Comparison of ENCODE assay signal across 18 cellular contexts in the genomic region with DNA sequence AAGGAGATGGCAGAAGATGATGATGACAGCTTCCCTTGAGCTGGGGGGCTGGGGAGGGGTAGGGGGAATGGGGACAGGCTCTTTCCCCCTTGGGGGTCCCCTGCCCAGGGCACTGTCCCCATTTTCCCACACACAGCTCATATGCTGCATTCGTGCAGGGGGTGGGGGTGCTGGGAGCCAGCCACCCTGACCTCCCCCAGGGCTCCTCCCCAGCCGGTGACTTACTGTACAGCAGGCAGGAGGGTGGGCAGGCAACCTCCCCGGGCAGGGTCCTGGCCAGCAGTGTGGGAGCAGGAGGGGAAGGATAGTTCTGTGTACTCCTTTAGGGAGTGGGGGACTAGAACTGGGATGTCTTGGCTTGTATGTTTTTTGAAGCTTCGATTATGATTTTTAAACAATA. TPM values are rescaled to one million over a fixed set of nuclear protein-coding genes. Genes with fewer than 3 reads are reported as not detected.
A peak's percentile ranks its signal among the peaks of the same experiment; 100 is the strongest.
DNase-seq lines count a peak whose midpoint lies in the region; ATAC-seq, FAIRE-seq and TF ChIP-seq lines count a peak whose summit lies in the region.
"Had no signal": no experiment of that assay in that cellular context is flagged by ENCODE, and none has a peak within 500 bp of the region (broad histone marks: within the 10 kb centered on the region; RNA-seq: fewer than 3 reads in every experiment).

No MANE protein-coding gene starts in this region.

- H3K4me3 Mint-ChIP-seq in Calu3 (ENCODE audit: low read depth, unreplicated experiment) (no peak overlapping the region), chondrocyte (ENCODE audit: unreplicated experiment) (no peak overlapping the region)
- H3K4me3 Mint-ChIP-seq in CD4-positive, alpha-beta memory T cell, result no peak overlapping the region
- H3K4me3 Mint-ChIP-seq: CD14-positive monocyte had no signal

- H3K27ac Mint-ChIP-seq in Calu3 (ENCODE audit: unreplicated experiment) (no peak overlapping the region), chondrocyte (ENCODE audit: unreplicated experiment) (no peak overlapping the region)
- H3K27ac Mint-ChIP-seq in CD4-positive, alpha-beta memory T cell, result no peak overlapping the region

- H3K79me2 ChIP-seq in endothelial cell of umbilical vein (ENCODE audit: control insufficient read depth, insufficient read depth, low read length), result no peaks in the 10 kb centered on the region

- H3K36me3 Mint-ChIP-seq in Calu3 (ENCODE audit: insufficient read depth, unreplicated experiment) (peaks cover 70% of the 10 kb centered on the region), chondrocyte (ENCODE audit: low read depth) (peaks cover 42% of the 10 kb centered on the region)
- H3K36me3 Mint-ChIP-seq in CD4-positive, alpha-beta memory T cell, result peaks cover 45 to 58% of the 10 kb centered on the region in 2 donors

- intact Hi-C loops in Calu3 (cut with micrococcal nuclease; ENCODE audit: unreplicated experiment), result no loop called here
- intact Hi-C loops in endothelial cell of umbilical vein (cut with micrococcal nuclease), result no loop called here
- intact Hi-C loops in CD4-positive, alpha-beta memory T cell (cut with micrococcal nuclease), result no loop called here

- dilution Hi-C loops in endothelial cell of umbilical vein (cut with MboI; ENCODE audit: extremely low pct_ligation_motif_present, low sequenced_read_pairs), result no loop called here

- CTCF ChIA-PET in Calu3 (lab: Charles Lee) (interaction anchor here (0.6 to 76.9 kb wide), 22 partner anchors 4 to 536 kb away, joined by 3 to 6506 read pairs (median 6); a partner anchor contains a TSS), endothelial cell of umbilical vein (lab: Charles Lee) (interaction anchor here (0.6 to 1.1 kb wide), 4 partner anchors 13 to 171 kb away, joined by 3 read pairs; a partner anchor contains a TSS)
- CTCF ChIA-PET in CD4-positive, alpha-beta memory T cell (lab: Charles Lee; ENCODE audit: partially characterized antibody), result interaction anchor here (1.0 to 2.0 kb wide), 3 partner anchors 17 to 194 kb away, joined by 3 to 6 read pairs (median 4); a partner anchor contains a TSS

- no peak overlapping the region for H3K27ac ChIP-seq in endothelial cell of umbilical vein (ENCODE audit: insufficient read depth, low read depth, low read length)
- peak overlapping the region; percentile 23 for H3K27ac ChIP-seq in subcutaneous abdominal adipose tissue (ENCODE audit: low read depth, low read length)
- H3K27ac ChIP-seq in CD4-positive, alpha-beta memory T cell (ENCODE audit: low read depth, low read length), result no peak overlapping the region

- H3K4me1 ChIP-seq in endothelial cell of umbilical vein (ENCODE audit: control insufficient read depth, extremely low read depth, insufficient read depth, low read length) (no peaks in the 10 kb centered on the region), subcutaneous abdominal adipose tissue (ENCODE audit: control insufficient read depth in 5 of 5, insufficient read depth in 5 of 5, low read length in 5 of 5) (peaks cover 0 to 15% (median 13%) of the 10 kb centered on the region in 5 donors)
- no peaks in the 10 kb centered on the region for H3K4me1 ChIP-seq in CD4-positive, alpha-beta memory T cell (ENCODE audit: insufficient read depth, low read length)
- H3K4me1 ChIP-seq: HAP-1 had no signal

- TF ChIP-seq POLR2A in GM18505 (IDR thresholded peaks at IDR 0.05; ENCODE audit: borderline replicate concordance, extremely low read depth, insufficient read depth, insufficient read length) (peak; percentile 9), endothelial cell of umbilical vein (IDR thresholded peaks at IDR 0.05; ENCODE audit: low read depth, low read length) (peak; percentile 30)

- BruUV-seq in Calu3 (replicated peaks; lab: Mats Ljungman, UMichigan), result TSS peak; percentile 42
- TSS peak; percentile 18 for BruUV-seq in endothelial cell of umbilical vein (replicated peaks; lab: Mats Ljungman, UMichigan)

- FAIRE-seq in endothelial cell of umbilical vein (lab: Jason Lieb, UNC), result no peak
- FAIRE-seq: RCC 7860 had no signal

- ATAC-seq in GM18505 (IDR thresholded peaks at IDR 0.05; ENCODE audit: unreplicated experiment) (no peak), GM19397 (IDR thresholded peaks at IDR 0.05; ENCODE audit: unreplicated experiment) (no peak)

- DNase-seq in Calu3, result peak; percentile 67
- no peak for DNase-seq in endothelial cell of umbilical vein (ENCODE audit: low read depth, low spot score)
- no peak for DNase-seq in CD4-positive, alpha-beta memory T cell
- DNase-seq in chondrocyte (ENCODE audit: low spot score), result no peak
- DNase-seq: MM.1S, NCI-H1092 treated with DMSO at 0.1 percent for 48 hours, NCI-H2081, NCI-H446 treated with DMSO at 0.1 percent for 48 hours, NCI-H69, SHP77 treated with DMSO at 0.1 percent for 48 hours, SK-N-SH had no signal

- TF ChIP-seq CTCF in Calu3 (IDR thresholded peaks at IDR 0.05; ENCODE audit: unreplicated experiment) (no peak), endothelial cell of umbilical vein (IDR thresholded peaks at IDR 0.05; ENCODE audit: extremely low read depth in 1 of 2, insufficient read depth in 1 of 2, low read depth in 1 of 2, low read length in 2 of 2) (no peak), chondrocyte (IDR thresholded peaks at IDR 0.05) (no peak)

- H3K9me3 Mint-ChIP-seq in Calu3 (ENCODE audit: low read depth, unreplicated experiment) (no peaks in the 10 kb centered on the region), chondrocyte (ENCODE audit: low read depth) (no peaks in the 10 kb centered on the region)
- H3K9me3 Mint-ChIP-seq in CD4-positive, alpha-beta memory T cell, result no peaks in the 10 kb centered on the region
- H3K9me3 Mint-ChIP-seq: CD14-positive monocyte had no signal

- H3K36me3 ChIP-seq in endothelial cell of umbilical vein (ENCODE audit: control insufficient read depth in 2 of 2, extremely low read depth in 1 of 2, insufficient read depth in 2 of 2, low read length in 2 of 2), result peaks cover under 1 to 47% of the 10 kb centered on the region in 2 experiments
- H3K36me3 ChIP-seq in subcutaneous abdominal adipose tissue (ENCODE audit: control insufficient read depth in 5 of 5, insufficient read depth in 5 of 5, low read length in 5 of 5), result peaks cover 0 to 58% (median 54%) of the 10 kb centered on the region in 5 donors
- peaks cover 48% of the 10 kb centered on the region for H3K36me3 ChIP-seq in CD4-positive, alpha-beta memory T cell (ENCODE audit: insufficient read depth, low read length)

- no peaks in the 10 kb centered on the region for H3K4me1 Mint-ChIP-seq in Calu3 (ENCODE audit: low read depth, unreplicated experiment)
- H3K4me1 Mint-ChIP-seq in CD4-positive, alpha-beta memory T cell, result peaks cover 0 to 1% (median 0%) of the 10 kb centered on the region in 4 donors
- no peaks in the 10 kb centered on the region for H3K4me1 Mint-ChIP-seq in chondrocyte (ENCODE audit: low read depth)

- H3K9me3 ChIP-seq in endothelial cell of umbilical vein (replicated peaks; ENCODE audit: control insufficient read depth, insufficient read depth, low read length) (no peaks in the 10 kb centered on the region), subcutaneous abdominal adipose tissue (ENCODE audit: control insufficient read depth in 5 of 5, low read length in 5 of 5) (no peaks in the 10 kb centered on the region)
- H3K9me3 ChIP-seq in CD4-positive, alpha-beta memory T cell (ENCODE audit: control insufficient read depth in 1 of 2, low read length in 2 of 2), result no peaks in the 10 kb centered on the region
- H3K9me3 ChIP-seq: HAP-1, SK-N-SH had no signal

- H3K27me3 ChIP-seq in endothelial cell of umbilical vein (ENCODE audit: control insufficient read depth in 2 of 2, insufficient read depth in 2 of 2, low read length in 2 of 2) (no peaks in the 10 kb centered on the region), subcutaneous abdominal adipose tissue (ENCODE audit: control insufficient read depth in 5 of 5, insufficient read depth in 4 of 5, low read length in 5 of 5) (no peaks in the 10 kb centered on the region)
- no peaks in the 10 kb centered on the region for H3K27me3 ChIP-seq in CD4-positive, alpha-beta memory T cell (ENCODE audit: insufficient read depth, low read length)

- H3K27me3 Mint-ChIP-seq in Calu3 (ENCODE audit: unreplicated experiment) (no peaks in the 10 kb centered on the region), chondrocyte (ENCODE audit: low read depth) (no peaks in the 10 kb centered on the region)
- no peaks in the 10 kb centered on the region for H3K27me3 Mint-ChIP-seq in CD4-positive, alpha-beta memory T cell

- no peak overlapping the region for H3K4me2 ChIP-seq in endothelial cell of umbilical vein (ENCODE audit: insufficient read depth, low read length)
- H3K4me2 ChIP-seq: SK-N-SH had no signal

- H3K4me3 ChIP-seq in endothelial cell of umbilical vein (replicated peaks in 1 of 3; ENCODE audit: insufficient read depth in 1 of 3, low read depth in 1 of 3, low read length in 3 of 3) (no peak overlapping the region), subcutaneous abdominal adipose tissue (ENCODE audit: low read depth in 1 of 5, low read length in 5 of 5) (no peak overlapping the region)
- no peak overlapping the region for H3K4me3 ChIP-seq in CD4-positive, alpha-beta memory T cell (ENCODE audit: low read length in 2 of 2)
- H3K4me3 ChIP-seq: HAP-1 had no signal

- no peak overlapping the region for H2AFZ ChIP-seq in endothelial cell of umbilical vein (ENCODE audit: low read depth, low read length)

- POLR2A ChIA-PET in endothelial cell of umbilical vein (lab: Charles Lee), result no interaction called here
- POLR2A ChIA-PET in CD4-positive, alpha-beta memory T cell (lab: Charles Lee; ENCODE audit: partially characterized antibody), result no interaction called here

- H3K9ac ChIP-seq in endothelial cell of umbilical vein (replicated peaks; ENCODE audit: extremely low read depth, insufficient read depth, low read length), result no peak overlapping the region
- H3K9ac ChIP-seq in subcutaneous abdominal adipose tissue (ENCODE audit: low read length in 5 of 5), result no peak overlapping the region
- H3K9ac ChIP-seq: SK-N-SH had no signal

- no peaks in the 10 kb centered on the region for H4K20me1 ChIP-seq in endothelial cell of umbilical vein (replicated peaks; ENCODE audit: control insufficient read depth, extremely low read depth, insufficient read depth, low read length)

- no peaks in the 10 kb centered on the region for H3K9me1 ChIP-seq in endothelial cell of umbilical vein (replicated peaks; ENCODE audit: control insufficient read depth, extremely low read depth, insufficient read depth, low read length)

RNA-seq across cellular contexts. Expression of a gene that starts 16.9 kb away (rescaled TPM):
- total RNA-seq in Calu3 (2022), result 2,152 and 2,179 TPM in 2 replicates
- 136 and 142 TPM in 2 replicates for total RNA-seq in endothelial cell of umbilical vein
- polyA plus RNA-seq in endothelial cell of umbilical vein, result 117 and 120 TPM in 2 replicates
- 118 and 139 TPM in 2 replicates for polyA plus RNA-seq in endothelial cell of umbilical vein (2011; cell fraction: cytosol; rRNA removed)
- polyA plus RNA-seq in endothelial cell of umbilical vein (2011; cell fraction: nucleus; rRNA removed), result 111 and 117 TPM in 2 replicates
- polyA plus RNA-seq in endothelial cell of umbilical vein (2012), result 136 and 166 TPM in 2 replicates
- polyA minus RNA-seq in endothelial cell of umbilical vein, result 106 and 111 TPM in 2 replicates
- polyA minus RNA-seq in endothelial cell of umbilical vein (2011; cell fraction: cytosol; rRNA and poly(A)+ RNA removed), result 66.7 TPM
- 29.1 and 42.5 TPM in 2 replicates for polyA minus RNA-seq in endothelial cell of umbilical vein (2011; cell fraction: nucleus; rRNA and poly(A)+ RNA removed)
- 10 to 100 TPM; 59.7 to 60.3 TPM for total RNA-seq in CD4-positive, alpha-beta memory T cell
- polyA plus RNA-seq in CD4-positive, alpha-beta memory T cell, result 10 to 100 TPM; 44.6 to 47.9 TPM
- 83.6 to 101 TPM (median 86.9 TPM) in 3 replicates for total RNA-seq in chondrocyte

RNA-seq across cellular contexts. Expression of a gene that starts 17.7 kb away (rescaled TPM):
- total RNA-seq in Calu3 (2022) (0.38 TPM in 1 of 2 replicates, not detected in the other), endothelial cell of umbilical vein (2.4 and 2.9 TPM in 2 replicates), chondrocyte (not detected in 3 replicates)
- polyA plus RNA-seq in endothelial cell of umbilical vein, result 0.80 and 1.0 TPM in 2 replicates
- 0.96 and 1.5 TPM in 2 replicates for polyA plus RNA-seq in endothelial cell of umbilical vein (2011; cell fraction: cytosol; rRNA removed)
- 2.5 and 2.7 TPM in 2 replicates for polyA plus RNA-seq in endothelial cell of umbilical vein (2011; cell fraction: nucleus; rRNA removed)
- polyA plus RNA-seq in endothelial cell of umbilical vein (2012), result 1.6 and 3.1 TPM in 2 replicates
- 0.21 and 0.51 TPM in 2 replicates for polyA minus RNA-seq in endothelial cell of umbilical vein
- not detected for polyA minus RNA-seq in endothelial cell of umbilical vein (2011; cell fraction: cytosol; rRNA and poly(A)+ RNA removed)
- 0.72 and 1.8 TPM in 2 replicates for polyA minus RNA-seq in endothelial cell of umbilical vein (2011; cell fraction: nucleus; rRNA and poly(A)+ RNA removed)
- not detected for total RNA-seq in CD4-positive, alpha-beta memory T cell
- not detected for polyA plus RNA-seq in CD4-positive, alpha-beta memory T cell
- polyA plus RNA-seq: CD14-positive monocyte, SK-N-SH had no signal

RNA-seq across cellular contexts. Expression of a gene that starts 34.7 kb away (rescaled TPM):
- total RNA-seq in Calu3 (2022) (0.33 and 1.9 TPM in 2 replicates), endothelial cell of umbilical vein (not detected in 2 replicates), chondrocyte (not detected in 3 replicates)
- not detected in 2 replicates for polyA plus RNA-seq in endothelial cell of umbilical vein
- polyA plus RNA-seq in endothelial cell of umbilical vein (2011; cell fraction: cytosol; rRNA removed), result not detected in 2 replicates
- not detected in 2 replicates for polyA plus RNA-seq in endothelial cell of umbilical vein (2011; cell fraction: nucleus; rRNA removed)
- not detected in 2 replicates for polyA plus RNA-seq in endothelial cell of umbilical vein (2012)
- not detected in 2 replicates for polyA minus RNA-seq in endothelial cell of umbilical vein
- polyA minus RNA-seq in endothelial cell of umbilical vein (2011; cell fraction: cytosol; rRNA and poly(A)+ RNA removed), result not detected
- not detected in 2 replicates for polyA minus RNA-seq in endothelial cell of umbilical vein (2011; cell fraction: nucleus; rRNA and poly(A)+ RNA removed)
- under 1 TPM; 0.23 to 0.25 TPM for total RNA-seq in CD4-positive, alpha-beta memory T cell
- 1 to 10 TPM in 1 of 2 donors, under 1 TPM in 1; 0.42 to 1.1 TPM for polyA plus RNA-seq in CD4-positive, alpha-beta memory T cell
- total RNA-seq: LHCN-M2 had no signal
- polyA plus RNA-seq: CD14-positive monocyte, SK-N-SH had no signal

RNA-seq across cellular contexts. Expression of a gene that starts 56.7 kb away (rescaled TPM):
- total RNA-seq in Calu3 (2022) (679 and 725 TPM in 2 replicates), endothelial cell of umbilical vein (120 and 124 TPM in 2 replicates), chondrocyte (54.4 to 94.3 TPM (median 57.7 TPM) in 3 replicates)
- polyA plus RNA-seq in endothelial cell of umbilical vein, result 120 and 122 TPM in 2 replicates
- 98.6 and 101 TPM in 2 replicates for polyA plus RNA-seq in endothelial cell of umbilical vein (2011; cell fraction: cytosol; rRNA removed)
- polyA plus RNA-seq in endothelial cell of umbilical vein (2011; cell fraction: nucleus; rRNA removed), result 353 and 444 TPM in 2 replicates
- 97.1 and 98.7 TPM in 2 replicates for polyA plus RNA-seq in endothelial cell of umbilical vein (2012)
- polyA minus RNA-seq in endothelial cell of umbilical vein, result 152 and 208 TPM in 2 replicates
- 84.2 TPM for polyA minus RNA-seq in endothelial cell of umbilical vein (2011; cell fraction: cytosol; rRNA and poly(A)+ RNA removed)
- 180 and 192 TPM in 2 replicates for polyA minus RNA-seq in endothelial cell of umbilical vein (2011; cell fraction: nucleus; rRNA and poly(A)+ RNA removed)
- total RNA-seq in CD4-positive, alpha-beta memory T cell, result 10 to 100 TPM; 81.1 to 93.0 TPM
- polyA plus RNA-seq in CD4-positive, alpha-beta memory T cell, result 10 to 100 TPM; 34.0 to 46.2 TPM

Comparison
In these comparisons a context has a peak if more than half of its experiments do, and no peak if none do; other contexts are left out.
1. RNA of a gene that starts 16.9 kb away (total RNA-seq): 2,152 to 2,179 TPM in Calu3; 136 to 142 TPM in endothelial cell of umbilical vein, 83.6 to 101 TPM in chondrocyte and 59.7 to 60.3 TPM in CD4-positive, alpha-beta memory T cell; every median in the first group is over 10 times any median in the second.